In the genomic region with DNA sequence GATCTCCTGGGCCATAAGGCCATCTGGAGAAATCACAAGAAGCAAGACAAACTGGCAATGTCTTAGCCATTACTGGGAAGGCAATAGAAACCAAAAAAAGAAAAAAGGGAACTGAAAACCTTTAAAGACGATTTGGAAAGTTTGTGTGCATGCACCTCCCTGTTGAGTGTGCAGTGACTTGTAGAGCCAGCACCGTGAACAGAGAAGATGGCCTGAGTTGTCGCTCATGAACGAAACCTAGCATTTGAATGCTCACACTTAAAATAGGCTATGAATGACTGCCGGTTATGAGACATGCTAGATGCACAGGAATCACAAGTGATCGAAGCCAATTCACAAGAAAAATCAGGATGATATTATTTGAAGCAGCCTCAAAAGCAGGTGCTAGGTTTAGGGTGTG, we compare ENCODE assay signal across 11 cellular contexts.
A peak's percentile ranks its signal among the peaks of the same experiment; 100 is the strongest.
DNase-seq lines count a peak whose midpoint lies in the region; ATAC-seq and TF ChIP-seq lines count a peak whose summit lies in the region.
"Had no signal": no experiment of that assay in that cellular context is flagged by ENCODE, and none has a peak within 500 bp of the region (broad histone marks: within the 10 kb centered on the region; RNA-seq: fewer than 3 reads in every experiment).

No MANE protein-coding gene starts in this region.

- H3K36me3 ChIP-seq in esophagus muscularis mucosa = no peaks in the 10 kb centered on the region

- H3K9me3 ChIP-seq in esophagus muscularis mucosa = no peaks in the 10 kb centered on the region

- H3K27ac ChIP-seq in esophagus muscularis mucosa (replicated peaks in 1 of 4) = no peak overlapping the region
- H3K27ac ChIP-seq: 22Rv1 had no signal

- H3K27me3 ChIP-seq in esophagus muscularis mucosa = peaks cover 0 to 2% (median 0%) of the 10 kb centered on the region in 4 donors

- no peak for ATAC-seq in activated naive CD8-positive, alpha-beta T cell treated with anti-CD3 and anti-CD28 coated beads, Interleukin-2, amount 50 U/mL, for 24 hours
- peak; percentile 84 for ATAC-seq in HG02885 (IDR thresholded peaks at IDR 0.05; ENCODE audit: poor library complexity, unreplicated experiment)
- ATAC-seq in natural killer cell = no peak
- ATAC-seq: left colon had no signal

- H3K4me1 Mint-ChIP-seq in activated naive CD8-positive, alpha-beta T cell treated with anti-CD3 and anti-CD28 coated beads, Interleukin-2, amount 50 U/mL, for 24 hours = peaks cover 62% of the 10 kb centered on the region
- H3K4me1 Mint-ChIP-seq in activated naive CD8-positive, alpha-beta T cell treated with anti-CD3 and anti-CD28 coated beads for 36 hours = peaks cover 24% of the 10 kb centered on the region
- H3K4me1 Mint-ChIP-seq in natural killer cell = peaks cover 6% of the 10 kb centered on the region in 2 donors

- no peak for DNase-seq in activated naive CD8-positive, alpha-beta T cell treated with anti-CD3 and anti-CD28 coated beads, Interleukin-2, amount 50 U/mL, for 24 hours
- no peak for DNase-seq in activated naive CD8-positive, alpha-beta T cell treated with anti-CD3 and anti-CD28 coated beads for 36 hours
- DNase-seq in MV-4-11 (lab: John Stamatoyannopoulos, UW) = peak; percentile 96
- no peak for DNase-seq in natural killer cell
- no peak for DNase-seq in H4 (ENCODE audit: low spot score)
- no peak for DNase-seq in NCI-H526 (lab: John Stamatoyannopoulos, UW)
- DNase-seq in esophagus muscularis mucosa (ENCODE audit: extremely low spot score) = no peak
- DNase-seq: small intestine had no signal

- TF ChIP-seq EP300 in esophagus muscularis mucosa (IDR thresholded peaks at IDR 0.05) = no peak

- H3K36me3 Mint-ChIP-seq in activated naive CD8-positive, alpha-beta T cell treated with anti-CD3 and anti-CD28 coated beads, Interleukin-2, amount 50 U/mL, for 24 hours (ENCODE audit: low read depth) = no peaks in the 10 kb centered on the region
- H3K36me3 Mint-ChIP-seq in activated naive CD8-positive, alpha-beta T cell treated with anti-CD3 and anti-CD28 coated beads for 36 hours = peaks cover 2% of the 10 kb centered on the region
- H3K36me3 Mint-ChIP-seq in natural killer cell = no peaks in the 10 kb centered on the region

- 84% methylated on average over 6 of the region's 6 CpGs for WGBS in esophagus muscularis mucosa

- peaks cover 4% of the 10 kb centered on the region for H3K9me3 Mint-ChIP-seq in activated naive CD8-positive, alpha-beta T cell treated with anti-CD3 and anti-CD28 coated beads, Interleukin-2, amount 50 U/mL, for 24 hours
- H3K9me3 Mint-ChIP-seq in activated naive CD8-positive, alpha-beta T cell treated with anti-CD3 and anti-CD28 coated beads for 36 hours = peaks cover 3% of the 10 kb centered on the region
- H3K9me3 Mint-ChIP-seq in natural killer cell = no peaks in the 10 kb centered on the region

- no peak overlapping the region for H3K4me3 ChIP-seq in esophagus muscularis mucosa

- intact Hi-C loops in natural killer cell (cut with micrococcal nuclease) = no loop called here
- intact Hi-C loops in esophagus muscularis mucosa (cut with DNase I) = no loop called here

- no peak for TF ChIP-seq POLR2A in esophagus muscularis mucosa (IDR thresholded peaks at IDR 0.05; ENCODE audit: low read depth)

- H3K27ac Mint-ChIP-seq in activated naive CD8-positive, alpha-beta T cell treated with anti-CD3 and anti-CD28 coated beads, Interleukin-2, amount 50 U/mL, for 24 hours = peak overlapping the region; percentile 32
- no peak overlapping the region for H3K27ac Mint-ChIP-seq in activated naive CD8-positive, alpha-beta T cell treated with anti-CD3 and anti-CD28 coated beads for 36 hours
- H3K27ac Mint-ChIP-seq in natural killer cell = no peak overlapping the region

- no peak overlapping the region for H3K4me3 Mint-ChIP-seq in activated naive CD8-positive, alpha-beta T cell treated with anti-CD3 and anti-CD28 coated beads, Interleukin-2, amount 50 U/mL, for 24 hours
- H3K4me3 Mint-ChIP-seq in activated naive CD8-positive, alpha-beta T cell treated with anti-CD3 and anti-CD28 coated beads for 36 hours = no peak overlapping the region
- no peak overlapping the region for H3K4me3 Mint-ChIP-seq in natural killer cell

- H3K27me3 Mint-ChIP-seq in activated naive CD8-positive, alpha-beta T cell treated with anti-CD3 and anti-CD28 coated beads, Interleukin-2, amount 50 U/mL, for 24 hours = peaks cover 2% of the 10 kb centered on the region
- no peaks in the 10 kb centered on the region for H3K27me3 Mint-ChIP-seq in activated naive CD8-positive, alpha-beta T cell treated with anti-CD3 and anti-CD28 coated beads for 36 hours
- H3K27me3 Mint-ChIP-seq in natural killer cell (ENCODE audit: low read depth in 2 of 2) = no peaks in the 10 kb centered on the region

- H3K4me1 ChIP-seq in esophagus muscularis mucosa = no peaks in the 10 kb centered on the region

- TF ChIP-seq CTCF in natural killer cell (IDR thresholded peaks at IDR 0.05) (no peak), esophagus muscularis mucosa (IDR thresholded peaks at IDR 0.05) (no peak)
